Comparison of ENCODE assay signal across 10 cellular contexts in genomic region chr1:24748191-24749121, GRCh38. TPM values are rescaled to one million over a fixed set of nuclear protein-coding genes. Genes with fewer than 3 reads are reported as not detected.
DNase-seq lines count a peak whose midpoint lies in the region; ATAC-seq and TF ChIP-seq lines count a peak whose summit lies in the region.
"Had no signal": no experiment of that assay in that cellular context is flagged by ENCODE, and none has a peak within 500 bp of the region (broad histone marks: within the 10 kb centered on the region; RNA-seq: fewer than 3 reads in every experiment).

No MANE protein-coding gene starts in this region.

- H3K79me2 ChIP-seq in neural cell (replicated peaks; ENCODE audit: insufficient read depth, low read length) = peaks cover 77% of the 10 kb centered on the region

- no peaks in the 10 kb centered on the region for H3K27me3 ChIP-seq in BLaER1 treated with 17β-estradiol and CSF1 and Interleukin-3, amounts not matched to agents 10 nM and 100 nM
- no peaks in the 10 kb centered on the region for H3K27me3 ChIP-seq in neural cell (ENCODE audit: insufficient read depth, low read depth, low read length)
- H3K27me3 ChIP-seq: adrenal gland had no signal

- peak overlapping the region; percentile 97 to 99 (median 98) for H3K27ac Mint-ChIP-seq in IgD-negative memory B cell

- H3K36me3 ChIP-seq in BLaER1 treated with 17β-estradiol and CSF1 and Interleukin-3, amounts not matched to agents 10 nM and 100 nM = peaks cover 0 to 38% (median 22%) of the 10 kb centered on the region in 11 experiments; a peak in 17 of 22 replicates
- no peaks in the 10 kb centered on the region for H3K36me3 ChIP-seq in neural cell (ENCODE audit: insufficient read depth, low read length)
- H3K36me3 ChIP-seq: adrenal gland had no signal

- H3K4me1 Mint-ChIP-seq in IgD-negative memory B cell = peaks cover 39 to 56% (median 44%) of the 10 kb centered on the region in 3 donors

- H3K9ac ChIP-seq in BLaER1 treated with 17β-estradiol and CSF1 and Interleukin-3, amounts not matched to agents 10 nM and 100 nM = peak overlapping the region; percentile 37 to 98 (median 96); a peak in 19 of 22 replicates
- H3K9ac ChIP-seq in neural cell (ENCODE audit: low read length) = no peak overlapping the region

- H4K20me1 ChIP-seq in BLaER1 treated with 17β-estradiol and CSF1 and Interleukin-3, amounts not matched to agents 10 nM and 100 nM = peaks cover 59 to 74% (median 69%) of the 10 kb centered on the region in 11 experiments; a peak in 21 of 22 replicates
- H4K20me1 ChIP-seq in neural cell (ENCODE audit: insufficient read depth) = peaks cover 9% of the 10 kb centered on the region

- DNase-seq in coronary artery (ENCODE audit: low spot score) (no peak), amygdala (lab: John Stamatoyannopoulos, UW) (no peak)

- no peak overlapping the region for H2AFZ ChIP-seq in neural cell (ENCODE audit: low read depth, low read length)

- no peak for TF ChIP-seq EP300 in neural cell (conservative IDR thresholded peaks at IDR 0.05; ENCODE audit: poor library complexity, severe bottlenecking)

- peak overlapping the region; percentile 91 to 98 (median 94) for H3K4me3 Mint-ChIP-seq in IgD-negative memory B cell

- TF ChIP-seq RAD21 in neural cell (conservative IDR thresholded peaks at IDR 0.05) = no peak

- H3K9me3 ChIP-seq in BLaER1 treated with 17β-estradiol and CSF1 and Interleukin-3, amounts not matched to agents 10 nM and 100 nM (replicated peaks in 1 of 11) = no peaks in the 10 kb centered on the region
- H3K9me3 ChIP-seq in neural cell (ENCODE audit: low read length) = no peaks in the 10 kb centered on the region
- H3K9me3 ChIP-seq: adrenal gland had no signal

- no peaks in the 10 kb centered on the region for H3K27me3 Mint-ChIP-seq in IgD-negative memory B cell

- H3K9me3 Mint-ChIP-seq in IgD-negative memory B cell = no peaks in the 10 kb centered on the region

- peak overlapping the region; percentile 79 to 100 (median 98); a peak in 16 of 20 replicates for H3K4me3 ChIP-seq in BLaER1 treated with 17β-estradiol and CSF1 and Interleukin-3, amounts not matched to agents 10 nM and 100 nM
- peak overlapping the region; percentile 93 for H3K4me3 ChIP-seq in coronary artery
- H3K4me3 ChIP-seq in neural cell (ENCODE audit: low read length) = peak overlapping the region; percentile 69

- TF ChIP-seq CTCF in coronary artery (IDR thresholded peaks at IDR 0.05) (no peak), neural cell (IDR thresholded peaks at IDR 0.05; ENCODE audit: poor library complexity, severe bottlenecking) (no peak)

- ATAC-seq in GM19328 (IDR thresholded peaks at IDR 0.05; ENCODE audit: unreplicated experiment) (no peak), HG03521 (IDR thresholded peaks at IDR 0.05; ENCODE audit: unreplicated experiment) (no peak), HG03095 (IDR thresholded peaks at IDR 0.05; ENCODE audit: unreplicated experiment) (no peak)
- ATAC-seq: HCT116 had no signal

- H3K36me3 Mint-ChIP-seq in IgD-negative memory B cell = peaks cover 1% of the 10 kb centered on the region

- H3K27ac ChIP-seq in BLaER1 treated with 17β-estradiol and CSF1 and Interleukin-3, amounts not matched to agents 10 nM and 100 nM = peak overlapping the region in 8 of 11 experiments; percentile 13 to 97 (median 38); a peak in 7 of 22 replicates
- peak overlapping the region; percentile 54 to 60 for H3K27ac ChIP-seq in coronary artery
- no peak overlapping the region for H3K27ac ChIP-seq in neural cell (ENCODE audit: low read length)
- H3K27ac ChIP-seq: adrenal gland had no signal

- H3K4me1 ChIP-seq in BLaER1 treated with 17β-estradiol and CSF1 and Interleukin-3, amounts not matched to agents 10 nM and 100 nM = peaks cover 45 to 77% (median 58%) of the 10 kb centered on the region in 10 experiments

- H3F3A ChIP-seq in neural cell (ENCODE audit: insufficient read depth, low read length, poor library complexity, severe bottlenecking) = no peaks in the 10 kb centered on the region

- no peaks in the 10 kb centered on the region for H3K9me2 ChIP-seq in neural cell (ENCODE audit: insufficient read depth, low read length)

- peak overlapping the region; percentile 70 to 98 (median 85) for H3K4me2 ChIP-seq in BLaER1 treated with 17β-estradiol and CSF1 and Interleukin-3, amounts not matched to agents 10 nM and 100 nM
- no peak overlapping the region for H3K4me2 ChIP-seq in neural cell (ENCODE audit: low read length)

TF ChIP-seq in neural cell, 6 proteins besides CTCF, POLR2A, EP300 and RAD21:
- no peak for TF ChIP-seq MXI1 (conservative IDR thresholded peaks at IDR 0.05; ENCODE audit: poor library complexity, severe bottlenecking)
- no peak for TF ChIP-seq POLR2AphosphoS5 (IDR thresholded peaks at IDR 0.05)
- no peak for TF ChIP-seq REST (IDR thresholded peaks at IDR 0.05; ENCODE audit: borderline replicate concordance)
- no peak for TF ChIP-seq EZH2 (IDR thresholded peaks at IDR 0.05; ENCODE audit: borderline replicate concordance, insufficient read depth, low read length, poor library complexity, severe bottlenecking)
- no peak for TF ChIP-seq TAF1 (IDR thresholded peaks at IDR 0.05; ENCODE audit: low read depth)
- TF ChIP-seq SMC3 (conservative IDR thresholded peaks at IDR 0.05; ENCODE audit: poor library complexity) = no peak

RNA-seq across cellular contexts. Expression of gene CLIC4, which starts 3.2 kb away (rescaled TPM):
- 49.6 TPM for polyA plus RNA-seq in IgD-negative memory B cell
- 115 and 133 TPM in 2 replicates for polyA plus RNA-seq in neural cell
- polyA minus RNA-seq in neural cell = 164 and 184 TPM in 2 replicates
